15 cellular contexts compared by ENCODE assay signal in genomic region chr1:87051965-87052364, GRCh38.
"Had no signal": no experiment of that assay in that cellular context is flagged by ENCODE, and none has a peak within 500 bp of the region (broad histone marks: within the 10 kb centered on the region; RNA-seq: fewer than 3 reads in every experiment).

No MANE protein-coding gene starts in this region.

- H3K36me3 ChIP-seq: ascending aorta, neutrophil had no signal

- H3K9ac ChIP-seq: parathyroid adenoma had no signal

- DNase-seq: activated CD4-positive, alpha-beta T cell treated with anti-CD3 and anti-CD28 coated beads for 1 hour; activated CD4-positive, alpha-beta T cell treated with anti-CD3 and anti-CD28 coated beads, Interleukin-2, amount 50 U/mL, for 48 hours; activated naive CD4-positive, alpha-beta T cell treated with anti-CD3 and anti-CD28 coated beads, Interleukin-2, amount 10 ng/mL, durations not matched to agents 7 days and 5 days; dermis blood vessel endothelial cell; foreskin melanocyte; left ventricle myocardium superior; mesendoderm; natural killer cell; retina; stimulated activated CD4-positive, alpha-beta T cell treated with anti-CD3 and anti-CD28 coated beads, Interleukin-12 subunit alpha, Interleukin-12 subunit beta, amount 100 ng/mL, for 4 hours; stimulated activated CD4-positive, alpha-beta T cell treated with anti-CD3 and anti-CD28 coated beads, Interleukin-2, amount 100 ng/mL, for 24 hours had no signal

- H2AFZ ChIP-seq: parathyroid adenoma had no signal

- ATAC-seq: left ventricle myocardium superior, natural killer cell had no signal

- H3K27me3 ChIP-seq: ascending aorta, neutrophil had no signal

- H3K79me2 ChIP-seq: parathyroid adenoma had no signal

- H3K9me3 ChIP-seq: neutrophil had no signal

- H3K27ac ChIP-seq: ascending aorta, epithelial cell of prostate, neutrophil, parathyroid adenoma had no signal

- H3K4me3 ChIP-seq: ascending aorta had no signal
